In genomic region chr10:119303886-119304285, GRCh38 we compare ENCODE assay signal across 14 cellular contexts.
DNase-seq lines count a peak whose midpoint lies in the region; ATAC-seq and TF ChIP-seq lines count a peak whose summit lies in the region.
"Had no signal": no experiment of that assay in that cellular context is flagged by ENCODE, and none has a peak within 500 bp of the region (broad histone marks: within the 10 kb centered on the region; RNA-seq: fewer than 3 reads in every experiment).

No MANE protein-coding gene starts in this region.

- H2AFZ ChIP-seq in OCI-LY7 (ENCODE audit: low read length): no peak overlapping the region

- no peak for ATAC-seq in activated T-cell treated with anti-CD3 and anti-CD28 coated beads, Interleukin-2, amount 50 U/mL, for 4 hours
- no peak for ATAC-seq in left ventricle myocardium superior
- ATAC-seq: right cardiac atrium had no signal

- H3K9me3 ChIP-seq in OCI-LY7 (ENCODE audit: low read length) (no peaks in the 10 kb centered on the region), sigmoid colon (no peaks in the 10 kb centered on the region), Caco-2 (no peaks in the 10 kb centered on the region)

- no peak for TF ChIP-seq POLR2A in sigmoid colon (IDR thresholded peaks at IDR 0.05)

- no peak overlapping the region for H3K27ac ChIP-seq in OCI-LY7 (ENCODE audit: low read depth, low read length, poor library complexity, severe bottlenecking)
- peak overlapping the region in 3 of 4 donors; percentile 73 to 92 (median 79) for H3K27ac ChIP-seq in sigmoid colon
- H3K27ac ChIP-seq: coronary artery had no signal

- H3K4me1 Mint-ChIP-seq in activated T-cell treated with anti-CD3 and anti-CD28 coated beads, Interleukin-2, amount 50 U/mL, for 24 hours (ENCODE audit: low read depth): peaks cover 91% of the 10 kb centered on the region
- H3K4me1 Mint-ChIP-seq in activated T-cell treated with anti-CD3 and anti-CD28 coated beads, Interleukin-2, amount 50 U/mL, for 4 hours (ENCODE audit: low read depth): peaks cover 90% of the 10 kb centered on the region
- H3K4me1 Mint-ChIP-seq in Caco-2 (ENCODE audit: low read depth, unreplicated experiment): peaks cover 10% of the 10 kb centered on the region

- DNase-seq in activated T-cell treated with anti-CD3 and anti-CD28 coated beads, Interleukin-2, amount 50 U/mL, for 24 hours: no peak
- no peak for DNase-seq in activated T-cell treated with anti-CD3 and anti-CD28 coated beads, Interleukin-2, amount 50 U/mL, for 4 hours
- DNase-seq in OCI-LY7 (ENCODE audit: low spot score): no peak
- peak; percentile 91 for DNase-seq in epithelial cell of esophagus (ENCODE audit: low read depth)
- DNase-seq in sigmoid colon: no peak
- DNase-seq in NCI-H69 (lab: John Stamatoyannopoulos, UW): no peak
- no peak for DNase-seq in Caco-2
- no peak for DNase-seq in left ventricle myocardium superior
- DNase-seq: activated gamma-delta T cell, NCI-H2029, NCI-H510A, substantia nigra had no signal

- WGBS in sigmoid colon, 2 donors: 91 to 94% methylated on average over 3 of the region's 3 CpGs

- H3K9me3 Mint-ChIP-seq in activated T-cell treated with anti-CD3 and anti-CD28 coated beads, Interleukin-2, amount 50 U/mL, for 24 hours: no peaks in the 10 kb centered on the region
- H3K9me3 Mint-ChIP-seq in activated T-cell treated with anti-CD3 and anti-CD28 coated beads, Interleukin-2, amount 50 U/mL, for 4 hours: no peaks in the 10 kb centered on the region
- H3K9me3 Mint-ChIP-seq in Caco-2 (ENCODE audit: unreplicated experiment): no peaks in the 10 kb centered on the region

- POLR2A ChIA-PET in OCI-LY7 (lab: Charles Lee): interaction anchor here (2.4 to 3.6 kb wide), 3 partner anchors 11 to 97 kb away, joined by 9 to 13 read pairs (median 12); partner anchors contain the start of gene GRK5
- POLR2A ChIA-PET in Caco-2 (lab: Charles Lee): no interaction called here

- no peak overlapping the region for H3K4me3 ChIP-seq in OCI-LY7 (ENCODE audit: low read depth, low read length, poor library complexity, severe bottlenecking)
- no peak overlapping the region for H3K4me3 ChIP-seq in epithelial cell of esophagus (ENCODE audit: low read length)
- H3K4me3 ChIP-seq in sigmoid colon: no peak overlapping the region
- no peak overlapping the region for H3K4me3 ChIP-seq in Caco-2 (ENCODE audit: low read depth, low read length)
- H3K4me3 ChIP-seq: coronary artery had no signal

- no peaks in the 10 kb centered on the region for H4K20me1 ChIP-seq in OCI-LY7 (ENCODE audit: insufficient read depth, low read length)

- intact Hi-C loops in OCI-LY7 (cut with micrococcal nuclease; ENCODE audit: unreplicated experiment): loop anchor here (10.0 kb wide), 1 partner anchor 549 kb away; the partner anchor contains the start of gene CACUL1
- intact Hi-C loops in sigmoid colon (cut with DNase I): loop anchor here (5.0 kb wide), 1 partner anchor 52 kb away; no protein-coding TSS in a partner anchor
- intact Hi-C loops in Caco-2 (cut with micrococcal nuclease; ENCODE audit: unreplicated experiment): no loop called here
- intact Hi-C loops in left ventricle myocardium superior (cut with micrococcal nuclease): no loop called here

- no peaks in the 10 kb centered on the region for H3K79me2 ChIP-seq in OCI-LY7 (ENCODE audit: insufficient read depth, low read depth, low read length)

- H3K4me3 Mint-ChIP-seq in activated T-cell treated with anti-CD3 and anti-CD28 coated beads, Interleukin-2, amount 50 U/mL, for 24 hours: no peak overlapping the region
- H3K4me3 Mint-ChIP-seq in activated T-cell treated with anti-CD3 and anti-CD28 coated beads, Interleukin-2, amount 50 U/mL, for 4 hours: no peak overlapping the region
- H3K4me3 Mint-ChIP-seq in Caco-2 (ENCODE audit: unreplicated experiment): no peak overlapping the region

- no peak for TF ChIP-seq EP300 in sigmoid colon (IDR thresholded peaks at IDR 0.05)

- H3K36me3 Mint-ChIP-seq in activated T-cell treated with anti-CD3 and anti-CD28 coated beads, Interleukin-2, amount 50 U/mL, for 24 hours (ENCODE audit: low read depth): no peaks in the 10 kb centered on the region
- no peaks in the 10 kb centered on the region for H3K36me3 Mint-ChIP-seq in activated T-cell treated with anti-CD3 and anti-CD28 coated beads, Interleukin-2, amount 50 U/mL, for 4 hours (ENCODE audit: insufficient read depth)
- H3K36me3 Mint-ChIP-seq in Caco-2 (ENCODE audit: insufficient read depth, unreplicated experiment): no peaks in the 10 kb centered on the region

- TF ChIP-seq CTCF in OCI-LY7 (conservative IDR thresholded peaks at IDR 0.05; ENCODE audit: low read length) (no peak), epithelial cell of esophagus (IDR thresholded peaks at IDR 0.05; ENCODE audit: insufficient read depth, low read depth, low read length, missing control alignments) (no peak), sigmoid colon (IDR thresholded peaks at IDR 0.05) (no peak), Caco-2 (IDR thresholded peaks at IDR 0.05; ENCODE audit: insufficient read depth in 1 of 2, low read depth in 1 of 2, low read length in 1 of 2, severe bottlenecking in 1 of 2, unreplicated experiment in 1 of 2) (no peak)

- H3K36me3 ChIP-seq in OCI-LY7 (ENCODE audit: insufficient read depth, low read length): no peaks in the 10 kb centered on the region
- H3K36me3 ChIP-seq in sigmoid colon: no peaks in the 10 kb centered on the region
- H3K36me3 ChIP-seq in Caco-2 (ENCODE audit: control insufficient read depth, insufficient read depth, low read length): no peaks in the 10 kb centered on the region

- peak overlapping the region; percentile 97 for H3K4me2 ChIP-seq in OCI-LY7 (ENCODE audit: low read length)

- peak overlapping the region; percentile 68 for H3K27ac Mint-ChIP-seq in activated T-cell treated with anti-CD3 and anti-CD28 coated beads, Interleukin-2, amount 50 U/mL, for 24 hours
- H3K27ac Mint-ChIP-seq in Caco-2 (ENCODE audit: unreplicated experiment): no peak overlapping the region

- no peaks in the 10 kb centered on the region for H3K9me2 ChIP-seq in OCI-LY7 (ENCODE audit: insufficient read depth, low read length)

- BruUV-seq in OCI-LY7 (replicated peaks; lab: Mats Ljungman, UMichigan) (no TSS peak), Caco-2 (replicated peaks; lab: Mats Ljungman, UMichigan) (no TSS peak)

- CTCF ChIA-PET in OCI-LY7 (lab: Charles Lee; ENCODE audit: unreplicated experiment): interaction anchor here (1.1 to 1.6 kb wide), 2 partner anchors 11 to 105 kb away, joined by 3 to 4 read pairs; no protein-coding TSS in a partner anchor
- CTCF ChIA-PET in Caco-2 (lab: Charles Lee): interaction anchor here (0.7 kb wide), 1 partner anchor 48 kb away, joined by 3 read pairs; no protein-coding TSS in a partner anchor

- H3K4me1 ChIP-seq in OCI-LY7 (ENCODE audit: insufficient read depth, low read length, poor library complexity, severe bottlenecking): peaks cover 94% of the 10 kb centered on the region
- H3K4me1 ChIP-seq in sigmoid colon: peaks cover 0 to 96% (median 84%) of the 10 kb centered on the region in 4 donors
- peaks cover 26% of the 10 kb centered on the region for H3K4me1 ChIP-seq in Caco-2

- H3K27me3 Mint-ChIP-seq in activated T-cell treated with anti-CD3 and anti-CD28 coated beads, Interleukin-2, amount 50 U/mL, for 24 hours: no peaks in the 10 kb centered on the region
- no peaks in the 10 kb centered on the region for H3K27me3 Mint-ChIP-seq in activated T-cell treated with anti-CD3 and anti-CD28 coated beads, Interleukin-2, amount 50 U/mL, for 4 hours (ENCODE audit: low read depth)
- no peaks in the 10 kb centered on the region for H3K27me3 Mint-ChIP-seq in Caco-2 (ENCODE audit: insufficient read depth, unreplicated experiment)

- H3K27me3 ChIP-seq in sigmoid colon (no peaks in the 10 kb centered on the region), Caco-2 (replicated peaks; ENCODE audit: control insufficient read depth, insufficient read depth, low read length) (no peaks in the 10 kb centered on the region)

Comparison
In these comparisons a context has a peak if more than half of its experiments do, and no peak if none do; other contexts are left out.
1. intact Hi-C loops: an anchor here in OCI-LY7 (10.0 kb wide) and sigmoid colon (5.0 kb wide); none called in Caco-2 and left ventricle myocardium superior.